8 cellular contexts compared by ENCODE assay signal in the genomic region with DNA sequence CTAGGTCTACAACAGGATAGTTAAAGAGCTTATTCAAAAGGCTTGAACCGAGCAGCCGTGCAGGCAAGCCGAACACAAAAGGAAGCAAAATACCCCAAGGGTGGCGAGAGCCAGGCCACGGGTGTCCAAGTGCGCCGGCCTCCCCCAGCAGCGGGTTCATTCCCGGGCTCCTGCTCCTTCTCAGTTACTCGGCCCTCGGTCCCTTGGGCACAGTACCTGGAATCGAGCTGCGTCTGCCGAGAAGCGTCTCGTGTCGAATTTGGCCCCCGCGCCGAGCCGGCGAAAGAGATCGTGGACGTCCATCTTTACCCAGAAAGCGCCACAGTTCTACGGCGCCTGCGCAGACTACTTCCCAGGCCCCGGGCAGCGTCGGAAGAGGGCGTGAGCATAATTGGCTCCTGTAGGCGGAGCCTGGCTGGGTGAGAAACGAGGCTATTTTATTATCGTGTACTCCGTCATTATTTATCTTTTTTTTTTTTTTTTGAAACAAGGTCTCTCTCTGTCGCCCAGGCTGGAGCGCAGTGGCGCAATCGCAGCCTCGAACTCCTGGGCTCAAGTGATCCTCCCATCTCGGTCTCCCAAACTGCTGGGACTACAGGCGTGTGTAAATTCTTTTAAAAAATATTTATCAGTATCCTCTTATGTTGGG. TPM values are rescaled to one million over a fixed set of nuclear protein-coding genes. Genes with fewer than 3 reads are reported as not detected.
A peak's percentile ranks its signal among the peaks of the same experiment; 100 is the strongest.
DNase-seq lines count a peak whose midpoint lies in the region; ATAC-seq and TF ChIP-seq lines count a peak whose summit lies in the region.

Gene DDX52 (minus strand): TSS at position 329 of the 649 bp plus-strand sequence. CDS start 26 bp downstream, at position 303.

- no peaks in the 10 kb centered on the region for H3K9me3 Mint-ChIP-seq in chondrocyte (ENCODE audit: low read depth)

- H3K36me3 ChIP-seq in ACC112 (ENCODE audit: insufficient read depth, low read length) (peaks cover 11% of the 10 kb centered on the region), kidney epithelial cell (ENCODE audit: control insufficient read depth, insufficient read depth, low read length) (no peaks in the 10 kb centered on the region)

- H3K27ac ChIP-seq in ACC112 (ENCODE audit: low read depth, low read length), result peak within 1 kb of the TSS; percentile 76

- H3K36me3 Mint-ChIP-seq in chondrocyte (ENCODE audit: low read depth), result peaks cover 15% of the 10 kb centered on the region

- peaks cover 26% of the 10 kb centered on the region for H3K4me1 ChIP-seq in ACC112 (ENCODE audit: control insufficient read depth, insufficient read depth, low read length, unreplicated experiment)

- peaks cover 54% of the 10 kb centered on the region for H3K4me1 Mint-ChIP-seq in chondrocyte (ENCODE audit: low read depth)

- ATAC-seq in GM18873 (IDR thresholded peaks at IDR 0.05; ENCODE audit: low FRiP score, unreplicated experiment), result peak; percentile 74
- ATAC-seq in HG03432 (IDR thresholded peaks at IDR 0.05; ENCODE audit: unreplicated experiment), result peak; percentile 84

- DNase-seq in NCI-H524 (lab: John Stamatoyannopoulos, UW) (peak; percentile 89 to 90), chondrocyte (ENCODE audit: low spot score) (peak; percentile 95), kidney epithelial cell (ENCODE audit: low read depth) (peak; percentile 78)
- peak; percentile 77 to 78 for DNase-seq in activated CD4-positive, alpha-beta T cell treated with anti-CD3 and anti-CD28 coated beads for 24 hours (ENCODE audit: low read depth in 2 of 2)
- peak; percentile 72 to 77 for DNase-seq in stimulated activated CD4-positive, alpha-beta T cell treated with anti-CD3 and anti-CD28 coated beads, Interleukin-15, amount 100 ng/mL, for 1 hour (ENCODE audit: low read depth in 1 of 2, low spot score in 1 of 2)

- H3K27me3 ChIP-seq in ACC112 (ENCODE audit: insufficient read depth, low read length), result no peaks in the 10 kb centered on the region
- no peaks in the 10 kb centered on the region for H3K27me3 ChIP-seq in kidney epithelial cell (ENCODE audit: control insufficient read depth, insufficient read depth, low read length)

- no peaks in the 10 kb centered on the region for H3K27me3 Mint-ChIP-seq in chondrocyte (ENCODE audit: low read depth)

- H3K79me2 ChIP-seq in ACC112 (ENCODE audit: control insufficient read depth, insufficient read depth, low read length, unreplicated experiment), result peaks cover 40% of the 10 kb centered on the region

- H3K27ac Mint-ChIP-seq in chondrocyte (ENCODE audit: unreplicated experiment), result peak within 1 kb of the TSS; percentile 96

- peak within 1 kb of the TSS; percentile 88 for H2AFZ ChIP-seq in ACC112 (ENCODE audit: low read length, unreplicated experiment)

- TF ChIP-seq CTCF in chondrocyte (IDR thresholded peaks at IDR 0.05) (no peak), kidney epithelial cell (IDR thresholded peaks at IDR 0.05; ENCODE audit: insufficient read depth, low read length, poor library complexity, severe bottlenecking) (no peak)

- H3K4me3 Mint-ChIP-seq in chondrocyte (ENCODE audit: unreplicated experiment), result peak within 1 kb of the TSS; percentile 94

- peak within 1 kb of the TSS; percentile 97 for H3K4me3 ChIP-seq in ACC112 (ENCODE audit: low read depth, low read length)
- peak within 1 kb of the TSS; percentile 98 for H3K4me3 ChIP-seq in kidney epithelial cell (ENCODE audit: low read depth, low read length)

RNA-seq across cellular contexts. Expression of gene DDX52, which starts in this region (rescaled TPM):
- total RNA-seq in chondrocyte (43.4 to 44.7 TPM (median 43.9 TPM) in 3 replicates), kidney epithelial cell (35.6 and 38.1 TPM in 2 replicates)

Comparison
In these comparisons a context has a peak if more than half of its experiments do, and no peak if none do; other contexts are left out.
1. Peak in every context shown above with its lines: DNase-seq, ATAC-seq, H3K4me3 ChIP-seq and H3K27ac ChIP-seq.